ENCODE assay signal across 24 cellular contexts in the genomic region with DNA sequence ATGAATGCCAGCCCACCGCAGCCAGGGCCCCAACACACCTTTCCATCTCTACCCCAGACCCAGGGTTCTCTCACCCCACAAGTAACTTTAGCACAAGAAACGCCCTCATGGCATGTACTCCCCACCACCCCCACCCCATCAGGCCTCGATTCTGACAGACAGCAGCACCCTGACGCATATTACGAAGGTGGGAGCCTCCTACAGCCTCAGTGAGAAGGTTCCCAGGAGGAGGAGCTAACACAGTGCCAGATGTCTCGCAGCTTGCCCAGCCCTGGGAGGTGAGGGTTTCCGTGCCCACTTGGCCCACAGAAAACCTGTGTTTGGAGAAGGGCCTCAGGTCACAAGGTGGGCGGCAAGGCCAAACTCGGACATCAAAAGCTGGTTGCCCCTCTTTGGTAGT. TPM values are rescaled to one million over a fixed set of nuclear protein-coding genes. Genes with fewer than 3 reads are reported as not detected.
DNase-seq lines count a peak whose midpoint lies in the region; ATAC-seq and TF ChIP-seq lines count a peak whose summit lies in the region.
"Had no signal": no experiment of that assay in that cellular context is flagged by ENCODE, and none has a peak within 500 bp of the region (broad histone marks: within the 10 kb centered on the region; RNA-seq: fewer than 3 reads in every experiment).

No MANE protein-coding gene starts in this region.

- no TSS peak for BruUV-seq in mammary epithelial cell (replicated peaks; lab: Mats Ljungman, UMichigan)

- intact Hi-C loops in left cardiac atrium (cut with DNase I), result no loop called here
- intact Hi-C loops in mammary epithelial cell (cut with micrococcal nuclease), result no loop called here

- H3K4me3 ChIP-seq in MM.1S (ENCODE audit: low read length) (no peak overlapping the region), mammary epithelial cell (replicated peaks in 1 of 3; ENCODE audit: insufficient read depth in 1 of 3, low read depth in 2 of 3, low read length in 3 of 3) (no peak overlapping the region)
- H3K4me3 ChIP-seq: A549, GM23338, heart right ventricle, uterus had no signal

- CTCF ChIA-PET in activated CD8-positive, alpha-beta memory T cell treated with anti-CD3 and anti-CD28 coated beads, Interleukin-2, amount 10 ng/mL, durations not matched to agents 7 days and 5 days (lab: Charles Lee), result interaction anchor here (0.6 to 1.1 kb wide), 3 partner anchors 30 to 1289 kb away, joined by 3 to 5 read pairs (median 4); no protein-coding TSS in a partner anchor
- CTCF ChIA-PET in mammary epithelial cell (lab: Charles Lee; ENCODE audit: low non-redundant PET), result no interaction called here

- H3K36me3 ChIP-seq in MM.1S (replicated peaks; ENCODE audit: insufficient read depth, low read length) (no peaks in the 10 kb centered on the region), mammary epithelial cell (ENCODE audit: insufficient read depth, low read length) (no peaks in the 10 kb centered on the region)
- H3K36me3 ChIP-seq: BE2C, brain microvascular endothelial cell, heart right ventricle, uterus had no signal

- H3K36me3 Mint-ChIP-seq in activated CD8-positive, alpha-beta memory T cell treated with anti-CD3 and anti-CD28 coated beads, Interleukin-2, amount 10 ng/mL, durations not matched to agents 7 days and 5 days, result peaks cover 45% of the 10 kb centered on the region

- H3K27me3 ChIP-seq in MM.1S (replicated peaks; ENCODE audit: insufficient read depth, low read length) (no peaks in the 10 kb centered on the region), mammary epithelial cell (ENCODE audit: insufficient read depth, low read length) (no peaks in the 10 kb centered on the region)
- H3K27me3 ChIP-seq: BE2C, brain microvascular endothelial cell, uterus had no signal

- no peak overlapping the region for H3K4me2 ChIP-seq in MM.1S (ENCODE audit: low read depth, low read length)
- H3K4me2 ChIP-seq in mammary epithelial cell (ENCODE audit: insufficient read depth, low read depth, low read length), result no peak overlapping the region
- H3K4me2 ChIP-seq: A549, GM23338 had no signal

- H2AFZ ChIP-seq in MM.1S (ENCODE audit: low read length), result no peak overlapping the region
- no peak overlapping the region for H2AFZ ChIP-seq in mammary epithelial cell (ENCODE audit: low read depth, low read length)
- H2AFZ ChIP-seq: GM23338 had no signal

- H3K27me3 Mint-ChIP-seq in activated CD8-positive, alpha-beta memory T cell treated with anti-CD3 and anti-CD28 coated beads, Interleukin-2, amount 10 ng/mL, durations not matched to agents 7 days and 5 days, result no peaks in the 10 kb centered on the region

- 73% methylated on average over 6 of the region's 9 CpGs for WGBS in mammary epithelial cell (ENCODE audit: low coverage, missing lambda C conversion rate)

- H3K79me2 ChIP-seq in MM.1S (ENCODE audit: low read length) (peaks cover 100% of the 10 kb centered on the region), mammary epithelial cell (ENCODE audit: insufficient read depth, low read length) (no peaks in the 10 kb centered on the region)

- H3K9ac ChIP-seq in MM.1S (ENCODE audit: low read length) (no peak overlapping the region), mammary epithelial cell (ENCODE audit: insufficient read depth, low read length) (no peak overlapping the region)

- no peaks in the 10 kb centered on the region for H3K9me3 Mint-ChIP-seq in activated CD8-positive, alpha-beta memory T cell treated with anti-CD3 and anti-CD28 coated beads, Interleukin-2, amount 10 ng/mL, durations not matched to agents 7 days and 5 days (ENCODE audit: low read depth)
- H3K9me3 Mint-ChIP-seq: GM23338 had no signal

- no peak overlapping the region for H3K4me3 Mint-ChIP-seq in activated CD8-positive, alpha-beta memory T cell treated with anti-CD3 and anti-CD28 coated beads, Interleukin-2, amount 10 ng/mL, durations not matched to agents 7 days and 5 days
- H3K4me3 Mint-ChIP-seq: GM23338 had no signal

- peak overlapping the region; percentile 39; the same call in 1 of the 2 replicates for H3K27ac ChIP-seq in MM.1S (ENCODE audit: low read length)
- H3K27ac ChIP-seq in caudate nucleus (ENCODE audit: low read depth, low read length), result peak overlapping the region; percentile 33
- H3K27ac ChIP-seq in mammary epithelial cell (ENCODE audit: insufficient read depth, low read depth, low read length), result no peak overlapping the region
- H3K27ac ChIP-seq: A549, brain microvascular endothelial cell, heart right ventricle, uterus had no signal

- peak overlapping the region; percentile 33 for H3K27ac Mint-ChIP-seq in activated CD8-positive, alpha-beta memory T cell treated with anti-CD3 and anti-CD28 coated beads, Interleukin-2, amount 10 ng/mL, durations not matched to agents 7 days and 5 days
- H3K27ac Mint-ChIP-seq: GM23338 had no signal

- dilution Hi-C loops in mammary epithelial cell (cut with HindIII; ENCODE audit: low sequenced_read_pairs), result no loop called here

- in situ Hi-C loops in mammary epithelial cell (cut with MboI; ENCODE audit: low sequenced_read_pairs in 2 of 2), result no loop called here

- peaks cover 88% of the 10 kb centered on the region for H3K4me1 Mint-ChIP-seq in activated CD8-positive, alpha-beta memory T cell treated with anti-CD3 and anti-CD28 coated beads, Interleukin-2, amount 10 ng/mL, durations not matched to agents 7 days and 5 days

- H4K20me1 ChIP-seq in MM.1S (ENCODE audit: insufficient read depth, low read length) (no peaks in the 10 kb centered on the region; the same call in 1 of the 2 replicates), mammary epithelial cell (ENCODE audit: insufficient read depth, low read length) (no peaks in the 10 kb centered on the region)

- TF ChIP-seq CTCF in MM.1S (IDR thresholded peaks at IDR 0.05; ENCODE audit: low read length), result no peak
- no peak for TF ChIP-seq CTCF in mammary epithelial cell (conservative IDR thresholded peaks at IDR 0.05 in 1 of 2, IDR thresholded peaks at IDR 0.05 in 1 of 2; ENCODE audit: extremely low read depth in 1 of 2, insufficient read depth in 1 of 2, low read depth in 1 of 2, low read length in 2 of 2)

- DNase-seq in activated CD8-positive, alpha-beta memory T cell treated with anti-CD3 and anti-CD28 coated beads, Interleukin-2, amount 10 ng/mL, durations not matched to agents 7 days and 5 days, result no peak
- DNase-seq in activated CD8-positive, alpha-beta memory T cell treated with anti-CD3 and anti-CD28 coated beads, Interleukin-2, amount 50 U/mL, for 4 hours, result no peak
- DNase-seq in MM.1S, result no peak
- peak in 38 of 61 donors; percentile 28 to 93 (median 58) for DNase-seq in caudate nucleus (lab: John Stamatoyannopoulos, UW)
- peak; percentile 80 for DNase-seq in putamen (ENCODE audit: low spot score)
- no peak for DNase-seq in left cardiac atrium
- DNase-seq in mammary epithelial cell, result no peak
- DNase-seq: activated CD4-positive, alpha-beta T cell treated with anti-CD3 and anti-CD28 coated beads for 4 hours; BE2C; brain microvascular endothelial cell; cortex of kidney; heart right ventricle; IMR-90; left ventricle myocardium superior; NCI-H1436 treated with DMSO at 0.1 percent for 48 hours; NCI-H2171 treated with DMSO at 0.1 percent for 48 hours; occipital lobe; stimulated activated CD4-positive, alpha-beta T cell treated with anti-CD3 and anti-CD28 coated beads, Interleukin-4, amount 100 ng/mL, for 1 hour; substantia nigra; uterus had no signal

- H3F3A ChIP-seq in MM.1S (ENCODE audit: insufficient read depth, low read length), result peaks cover 32% of the 10 kb centered on the region

- no peaks in the 10 kb centered on the region for H3K9me2 ChIP-seq in MM.1S (replicated peaks; ENCODE audit: insufficient read depth, low read length)

- ATAC-seq in activated CD8-positive, alpha-beta memory T cell treated with anti-CD3 and anti-CD28 coated beads, Interleukin-2, amount 10 ng/mL, durations not matched to agents 7 days and 5 days, result no peak
- ATAC-seq in left cardiac atrium (no peak), GM18867 (IDR thresholded peaks at IDR 0.05; ENCODE audit: unreplicated experiment) (no peak)
- ATAC-seq: A549, GM23338, heart right ventricle, left ventricle myocardium superior, Right ventricle myocardium inferior had no signal

- H3K4me1 ChIP-seq in MM.1S (ENCODE audit: low read length), result peaks cover 84% of the 10 kb centered on the region
- H3K4me1 ChIP-seq in mammary epithelial cell (ENCODE audit: insufficient read depth, low read length), result no peaks in the 10 kb centered on the region
- H3K4me1 ChIP-seq: A549, BE2C, uterus had no signal

- H3K9me3 ChIP-seq in MM.1S (replicated peaks; ENCODE audit: insufficient read depth, low read length), result no peaks in the 10 kb centered on the region
- no peaks in the 10 kb centered on the region for H3K9me3 ChIP-seq in mammary epithelial cell (replicated peaks; ENCODE audit: insufficient read depth, low read length)
- H3K9me3 ChIP-seq: A549, BE2C, heart right ventricle, uterus had no signal

RNA-seq across cellular contexts. Expression of a gene that starts 32.4 kb away (rescaled TPM):
- total RNA-seq in activated CD8-positive, alpha-beta memory T cell treated with anti-CD3 and anti-CD28 coated beads, Interleukin-2, amount 10 ng/mL, durations not matched to agents 7 days and 5 days, result 100 to 1,000 TPM; 151 to 214 TPM
- total RNA-seq in left cardiac atrium (1 to 10 TPM; 3.5 to 5.0 TPM), mammary epithelial cell (1 to 10 TPM; 2.0 to 4.7 TPM)
- 1.4 TPM for polyA plus RNA-seq in mammary epithelial cell
- 0.47 TPM for polyA minus RNA-seq in mammary epithelial cell

Comparison
In these comparisons a context has a peak if more than half of its experiments do, and no peak if none do; other contexts are left out.
1. DNase-seq: peak in caudate nucleus (38 of 61) and putamen (single experiment); none in activated CD8-positive, alpha-beta memory T cell treated with anti-CD3 and anti-CD28 coated beads, Interleukin-2, amount 10 ng/mL, durations not matched to agents 7 days and 5 days (single experiment), activated CD8-positive, alpha-beta memory T cell treated with anti-CD3 and anti-CD28 coated beads, Interleukin-2, amount 50 U/mL, for 4 hours (single experiment), MM.1S (single experiment), left cardiac atrium (single experiment) and mammary epithelial cell (single experiment).
2. RNA of a gene that starts 32.4 kb away (total RNA-seq): 151 to 214 TPM in activated CD8-positive, alpha-beta memory T cell treated with anti-CD3 and anti-CD28 coated beads, Interleukin-2, amount 10 ng/mL, durations not matched to agents 7 days and 5 days; 3.5 to 5.0 TPM in left cardiac atrium and 2.0 to 4.7 TPM in mammary epithelial cell; every median in the first group is over 10 times any median in the second.